In genomic region chr9:86836797-86837196, GRCh38 we compare ENCODE assay signal across 16 cellular contexts.
DNase-seq lines count a peak whose midpoint lies in the region; ATAC-seq and TF ChIP-seq lines count a peak whose summit lies in the region.
"Had no signal": no experiment of that assay in that cellular context is flagged by ENCODE, and none has a peak within 500 bp of the region (broad histone marks: within the 10 kb centered on the region; RNA-seq: fewer than 3 reads in every experiment).

No MANE protein-coding gene starts in this region.

- H3K27me3 ChIP-seq in gastroesophageal sphincter: no peaks in the 10 kb centered on the region
- no peaks in the 10 kb centered on the region for H3K27me3 ChIP-seq in upper lobe of right lung
- H3K27me3 ChIP-seq: esophagus squamous epithelium had no signal

- H3K4me3 ChIP-seq in gastroesophageal sphincter: no peak overlapping the region
- no peak overlapping the region for H3K4me3 ChIP-seq in upper lobe of right lung
- H3K4me3 ChIP-seq: esophagus squamous epithelium had no signal

- ATAC-seq in GM18498 (IDR thresholded peaks at IDR 0.05; ENCODE audit: unreplicated experiment) (peak; percentile 72), GM19463 (IDR thresholded peaks at IDR 0.05; ENCODE audit: unreplicated experiment) (peak; percentile 95), HG02798 (IDR thresholded peaks at IDR 0.05; ENCODE audit: poor library complexity, unreplicated experiment) (peak; percentile 90), HG03460 (IDR thresholded peaks at IDR 0.05; ENCODE audit: unreplicated experiment) (peak; percentile 86), gastroesophageal sphincter (no peak), upper lobe of right lung (no peak)
- ATAC-seq: HepG2 had no signal

- no peak overlapping the region for H3K27ac ChIP-seq in gastroesophageal sphincter
- no peak overlapping the region for H3K27ac ChIP-seq in upper lobe of right lung
- H3K27ac ChIP-seq: esophagus squamous epithelium had no signal

- no peaks in the 10 kb centered on the region for H3K9me3 ChIP-seq in gastroesophageal sphincter
- no peaks in the 10 kb centered on the region for H3K9me3 ChIP-seq in upper lobe of right lung
- H3K9me3 ChIP-seq: esophagus squamous epithelium had no signal

- DNase-seq in SW 1271 (lab: John Stamatoyannopoulos, UW) (no peak), posterior cingulate gyrus (no peak), upper lobe of right lung (no peak)
- DNase-seq: ACHN; activated CD8-positive, alpha-beta memory T cell treated with anti-CD3 and anti-CD28 coated beads for 24 hours; esophagus squamous epithelium; mammary epithelial cell; NCI-H1417; NCI-H526 treated with DMSO at 0.1 percent for 48 hours; SHP77 had no signal

- H3K36me3 ChIP-seq in gastroesophageal sphincter: no peaks in the 10 kb centered on the region
- no peaks in the 10 kb centered on the region for H3K36me3 ChIP-seq in upper lobe of right lung
- H3K36me3 ChIP-seq: esophagus squamous epithelium had no signal

- TF ChIP-seq POLR2A in gastroesophageal sphincter (IDR thresholded peaks at IDR 0.05): no peak

- TF ChIP-seq EP300 in gastroesophageal sphincter (IDR thresholded peaks at IDR 0.05): no peak

- TF ChIP-seq CTCF in gastroesophageal sphincter (IDR thresholded peaks at IDR 0.05): no peak
- no peak for TF ChIP-seq CTCF in upper lobe of right lung (IDR thresholded peaks at IDR 0.05)

- 87 to 92% methylated on average over 3 to 5 of the region's 5 CpGs for WGBS in gastroesophageal sphincter (ENCODE audit: low coverage in 1 of 2), 2 donors

- H3K4me1 ChIP-seq in gastroesophageal sphincter (no peaks in the 10 kb centered on the region), upper lobe of right lung (no peaks in the 10 kb centered on the region)
- H3K4me1 ChIP-seq: esophagus squamous epithelium had no signal

- intact Hi-C loops in posterior cingulate gyrus (cut with DNase I) (no loop called here), upper lobe of right lung (cut with DNase I) (no loop called here)

Comparison
In these comparisons a context has a peak if more than half of its experiments do, and no peak if none do; other contexts are left out.
1. ATAC-seq: peak in GM18498 (single experiment), GM19463 (single experiment), HG02798 (single experiment) and HG03460 (single experiment); none in gastroesophageal sphincter (single experiment) and upper lobe of right lung (single experiment).